18 cellular contexts compared by ENCODE assay signal in genomic region chr18:80203243-80203642, GRCh38.
"Had no signal": no experiment of that assay in that cellular context is flagged by ENCODE, and none has a peak within 500 bp of the region (broad histone marks: within the 10 kb centered on the region; RNA-seq: fewer than 3 reads in every experiment).

No MANE protein-coding gene starts in this region.

- H3K4me3 Mint-ChIP-seq: dendritic cell treated with granulocyte-macrophage colony-stimulating factor and Interleukin-4, amounts not matched to agents 40 ng/mL and 50 ng/mL, for 4 days; effector memory CD8-positive, alpha-beta T cell; memory B cell; mesothelial cell of epicardium; stimulated activated naive CD8-positive, alpha-beta T cell treated with anti-CD3 and anti-CD28 coated beads, Interleukin-15, Interleukin-2, amounts not matched to agents 100 ng/mL and 50 ng/mL, for 24 hours had no signal

- DNase-seq: effector memory CD8-positive, alpha-beta T cell; esophagus squamous epithelium; foreskin fibroblast; glutamatergic neuron; left lung; lower lobe of right lung; right cardiac atrium; stimulated activated CD4-positive, alpha-beta T cell treated with anti-CD3 and anti-CD28 coated beads, Interleukin-2, amount 100 ng/mL, for 48 hours; tibial artery; upper lobe of left lung; uterus had no signal

- H3K9me3 Mint-ChIP-seq: dendritic cell treated with granulocyte-macrophage colony-stimulating factor and Interleukin-4, amounts not matched to agents 40 ng/mL and 50 ng/mL, for 4 days; effector memory CD8-positive, alpha-beta T cell; memory B cell; mesothelial cell of epicardium; stimulated activated naive CD8-positive, alpha-beta T cell treated with anti-CD3 and anti-CD28 coated beads, Interleukin-15, Interleukin-2, amounts not matched to agents 100 ng/mL and 50 ng/mL, for 24 hours had no signal

- H3K36me3 Mint-ChIP-seq: memory B cell had no signal

- FAIRE-seq: colon, keratinocyte had no signal

- ATAC-seq: effector memory CD8-positive, alpha-beta T cell; gastroesophageal sphincter; left lung; lower lobe of right lung; right cardiac atrium had no signal

- H3K27ac Mint-ChIP-seq: dendritic cell treated with granulocyte-macrophage colony-stimulating factor and Interleukin-4, amounts not matched to agents 40 ng/mL and 50 ng/mL, for 4 days; effector memory CD8-positive, alpha-beta T cell; memory B cell; mesothelial cell of epicardium; stimulated activated naive CD8-positive, alpha-beta T cell treated with anti-CD3 and anti-CD28 coated beads, Interleukin-15, Interleukin-2, amounts not matched to agents 100 ng/mL and 50 ng/mL, for 24 hours had no signal
